Comparison of ENCODE assay signal across 12 cellular contexts in the genomic region with DNA sequence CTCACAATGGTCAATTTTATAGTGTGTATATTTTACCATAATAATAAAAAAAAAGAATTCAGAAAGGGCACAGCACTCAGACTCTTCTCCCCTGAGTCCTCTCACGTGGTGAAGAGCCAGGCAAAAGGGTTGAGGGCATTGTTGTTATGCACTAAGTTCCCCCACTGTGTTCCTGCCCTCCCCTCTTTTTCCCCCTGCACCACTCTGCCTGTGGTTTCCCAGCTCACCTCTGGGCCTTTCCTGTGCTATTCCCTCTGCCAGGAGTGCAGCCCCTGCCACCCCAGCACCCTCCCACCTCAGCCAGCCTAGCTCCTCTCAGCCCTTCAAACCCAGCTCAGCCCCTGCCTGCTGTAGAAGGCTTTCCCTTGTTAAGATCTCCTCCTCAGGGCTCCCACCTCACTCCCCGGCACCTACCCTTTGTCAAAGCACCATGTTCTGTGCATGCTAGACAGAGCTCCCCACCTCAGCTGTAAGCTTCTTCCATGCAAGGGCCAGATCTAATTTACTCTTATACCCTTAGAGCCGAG.
"Had no signal": no experiment of that assay in that cellular context is flagged by ENCODE, and none has a peak within 500 bp of the region (broad histone marks: within the 10 kb centered on the region; RNA-seq: fewer than 3 reads in every experiment).

No MANE protein-coding gene starts in this region.

- ATAC-seq: right cardiac atrium had no signal

- H3K27ac Mint-ChIP-seq: activated CD4-positive, alpha-beta memory T cell treated with anti-CD3 and anti-CD28 coated beads for 36 hours; activated naive CD8-positive, alpha-beta T cell treated with anti-CD3 and anti-CD28 coated beads for 36 hours had no signal

- H3K9me3 Mint-ChIP-seq: activated CD4-positive, alpha-beta memory T cell treated with anti-CD3 and anti-CD28 coated beads for 36 hours; activated naive CD8-positive, alpha-beta T cell treated with anti-CD3 and anti-CD28 coated beads for 36 hours had no signal

- H3K27me3 Mint-ChIP-seq: activated CD4-positive, alpha-beta memory T cell treated with anti-CD3 and anti-CD28 coated beads for 36 hours had no signal

- H3K4me3 Mint-ChIP-seq: activated CD4-positive, alpha-beta memory T cell treated with anti-CD3 and anti-CD28 coated beads for 36 hours; activated naive CD8-positive, alpha-beta T cell treated with anti-CD3 and anti-CD28 coated beads for 36 hours had no signal

- DNase-seq: activated CD4-positive, alpha-beta memory T cell treated with anti-CD3 and anti-CD28 coated beads for 36 hours; activated gamma-delta T cell; activated naive CD8-positive, alpha-beta T cell treated with anti-CD3 and anti-CD28 coated beads for 36 hours; activated T-cell treated with anti-CD3 and anti-CD28 coated beads, Interleukin-2, amount 50 U/mL, for 48 hours; anterior cingulate cortex; kidney glomerular epithelial cell; midbrain; posterior cingulate gyrus; right cardiac atrium; stimulated activated naive CD4-positive, alpha-beta T cell; T-helper 9 cell had no signal

- H3K36me3 ChIP-seq: neutrophil had no signal

- H3K36me3 Mint-ChIP-seq: activated CD4-positive, alpha-beta memory T cell treated with anti-CD3 and anti-CD28 coated beads for 36 hours; activated naive CD8-positive, alpha-beta T cell treated with anti-CD3 and anti-CD28 coated beads for 36 hours had no signal

- H3K27ac ChIP-seq: neutrophil had no signal

- H3K4me1 Mint-ChIP-seq: activated naive CD8-positive, alpha-beta T cell treated with anti-CD3 and anti-CD28 coated beads for 36 hours had no signal
